ENCODE assay signal across 11 cellular contexts in the genomic region with DNA sequence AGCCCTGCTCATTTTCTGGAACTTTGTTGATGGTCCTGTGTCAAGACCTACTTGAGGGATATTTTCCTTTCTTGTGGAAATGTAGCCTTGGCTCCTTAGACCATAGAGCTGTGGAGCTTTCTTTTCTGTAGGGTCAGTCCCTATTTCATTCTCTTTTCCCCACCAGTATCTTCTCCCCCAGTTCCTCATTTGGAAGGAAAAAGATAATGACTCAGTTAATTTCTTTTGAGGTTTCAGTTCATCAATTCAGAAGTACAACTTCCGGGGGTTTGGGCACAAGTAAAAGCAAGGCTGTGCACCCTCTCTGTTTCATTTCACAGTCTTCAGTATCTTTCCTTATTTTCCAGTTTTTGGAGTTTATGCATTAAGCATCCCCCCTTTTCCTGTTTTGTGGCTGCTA.
A peak's percentile ranks its signal among the peaks of the same experiment; 100 is the strongest.
DNase-seq lines count a peak whose midpoint lies in the region; ATAC-seq lines count a peak whose summit lies in the region.
"Had no signal": no experiment of that assay in that cellular context is flagged by ENCODE, and none has a peak within 500 bp of the region (broad histone marks: within the 10 kb centered on the region; RNA-seq: fewer than 3 reads in every experiment).

No MANE protein-coding gene starts in this region.

- peak overlapping the region; percentile 27 for H3K4me3 ChIP-seq in mononuclear cell (ENCODE audit: low read length)
- H3K4me3 ChIP-seq in aorta (ENCODE audit: low read length in 2 of 2): no peak overlapping the region
- H3K4me3 ChIP-seq: right atrium auricular region had no signal

- no peaks in the 10 kb centered on the region for H3K27me3 ChIP-seq in mononuclear cell (ENCODE audit: insufficient read depth, low read length)
- H3K27me3 ChIP-seq in aorta (ENCODE audit: control insufficient read depth in 1 of 2, insufficient read depth in 2 of 2, low read length in 1 of 2): no peaks in the 10 kb centered on the region
- H3K27me3 ChIP-seq: right atrium auricular region had no signal

- no peak overlapping the region for H3K27ac ChIP-seq in aorta (ENCODE audit: low read depth in 1 of 2, low read length in 2 of 2)
- H3K27ac ChIP-seq: right atrium auricular region had no signal

- H3K9me3 ChIP-seq in mononuclear cell (ENCODE audit: low read depth, low read length): no peaks in the 10 kb centered on the region
- no peaks in the 10 kb centered on the region for H3K9me3 ChIP-seq in aorta (ENCODE audit: control insufficient read depth, low read length)

- DNase-seq in NOMO-1 treated with dmso at 0.1 percent for 144 hours (lab: John Stamatoyannopoulos, UW; ENCODE audit: unreplicated experiment): peak; percentile 68
- no peak for DNase-seq in DMS114 treated with DMSO at 0.1 percent for 48 hours (lab: John Stamatoyannopoulos, UW; ENCODE audit: unreplicated experiment)
- DNase-seq in nucleus accumbens (lab: John Stamatoyannopoulos, UW): no peak
- no peak for DNase-seq in aorta

- 79 to 86% methylated on average over 1 of the region's 1 CpG for WGBS in aorta, 2 donors

- ATAC-seq in GM18498 (IDR thresholded peaks at IDR 0.05; ENCODE audit: unreplicated experiment) (peak; percentile 71), GM21723 (IDR thresholded peaks at IDR 0.05; ENCODE audit: unreplicated experiment) (peak; percentile 74), HG03457 (IDR thresholded peaks at IDR 0.05; ENCODE audit: unreplicated experiment) (no peak), aorta (ENCODE audit: low FRiP score) (no peak)
- ATAC-seq: HCT116, Right ventricle myocardium inferior had no signal

- intact Hi-C loops in aorta (cut with DNase I): no loop called here

- H3K36me3 ChIP-seq in aorta (ENCODE audit: control insufficient read depth in 1 of 2, insufficient read depth in 2 of 2, low read length in 1 of 2): no peaks in the 10 kb centered on the region
- H3K36me3 ChIP-seq: right atrium auricular region had no signal

- peaks cover 37% of the 10 kb centered on the region for H3K4me1 ChIP-seq in mononuclear cell (ENCODE audit: insufficient read depth, low read length)
- no peaks in the 10 kb centered on the region for H3K4me1 ChIP-seq in aorta (ENCODE audit: control insufficient read depth in 1 of 2, insufficient read depth in 2 of 2, low read length in 2 of 2)
- H3K4me1 ChIP-seq: right atrium auricular region had no signal

Comparison
In these comparisons a context has a peak if more than half of its experiments do, and no peak if none do; other contexts are left out.
1. ATAC-seq: peak in GM18498 (single experiment) and GM21723 (single experiment); none in HG03457 (single experiment) and aorta (single experiment).